ENCODE assay signal across 3 cellular contexts in genomic region chr2:159538801-159539200, GRCh38.
TF ChIP-seq lines count a peak whose summit lies in the region.

No MANE protein-coding gene starts in this region.

TF ChIP-seq in A549, 52 proteins besides CTCF, POLR2A, EP300 and RAD21:
- TF ChIP-seq PHF8 (IDR thresholded peaks at IDR 0.05; ENCODE audit: borderline replicate concordance, low read depth), result no peak
- TF ChIP-seq MAFK (IDR thresholded peaks at IDR 0.05; ENCODE audit: partially characterized antibody), result peak; percentile 54

TF ChIP-seq in IMR-90, 13 proteins besides CTCF, POLR2A, EP300 and RAD21:
- TF ChIP-seq SMC3 (IDR thresholded peaks at IDR 0.05; ENCODE audit: low read depth, low read length) (no peak), MXI1 (IDR thresholded peaks at IDR 0.05; ENCODE audit: borderline replicate concordance, low read depth, low read length) (no peak), MAFK (IDR thresholded peaks at IDR 0.05; ENCODE audit: low read depth, low read length) (peak; percentile 36), CHD1 (IDR thresholded peaks at IDR 0.05; ENCODE audit: low read depth, low read length) (no peak), CEBPB (IDR thresholded peaks at IDR 0.05; ENCODE audit: low read depth, low read length) (no peak), MAZ (IDR thresholded peaks at IDR 0.05; ENCODE audit: borderline replicate concordance, low read depth, low read length) (no peak), BHLHE40 (IDR thresholded peaks at IDR 0.05; ENCODE audit: low read depth, low read length) (no peak), ELK1 (IDR thresholded peaks at IDR 0.05; ENCODE audit: borderline replicate concordance, low read depth, low read length) (no peak)

TF ChIP-seq in K562, 482 proteins besides CTCF, POLR2A, EP300 and RAD21:
- TF ChIP-seq ZBTB8A (IDR thresholded peaks at IDR 0.05; ENCODE audit: partially characterized antibody) (no peak), BHLHE40 (IDR thresholded peaks at IDR 0.05; ENCODE audit: low read length) (no peak), DIDO1 (tag; IDR thresholded peaks at IDR 0.05; ENCODE audit: low read depth) (no peak), MEF2D (tag; conservative IDR thresholded peaks at IDR 0.05; ENCODE audit: low read depth) (no peak), CBX8 (IDR thresholded peaks at IDR 0.05; ENCODE audit: borderline replicate concordance, extremely low read depth, low read depth, low read length, poor library complexity, severe bottlenecking) (no peak), NFYB (IDR thresholded peaks at IDR 0.05; ENCODE audit: extremely low read depth, insufficient read length) (no peak), TBL1XR1 (IDR thresholded peaks at IDR 0.05; ENCODE audit: low read length in 2 of 2) (no peak), SMC3 (conservative IDR thresholded peaks at IDR 0.05; ENCODE audit: insufficient read depth, low read depth, low read length) (no peak), ZNF316 (IDR thresholded peaks at IDR 0.05) (peak; percentile 59), C11orf30 (IDR thresholded peaks at IDR 0.05; ENCODE audit: low read depth) (peak; percentile 34; the same call in 1 of the 2 replicates)
